In the genomic region with DNA sequence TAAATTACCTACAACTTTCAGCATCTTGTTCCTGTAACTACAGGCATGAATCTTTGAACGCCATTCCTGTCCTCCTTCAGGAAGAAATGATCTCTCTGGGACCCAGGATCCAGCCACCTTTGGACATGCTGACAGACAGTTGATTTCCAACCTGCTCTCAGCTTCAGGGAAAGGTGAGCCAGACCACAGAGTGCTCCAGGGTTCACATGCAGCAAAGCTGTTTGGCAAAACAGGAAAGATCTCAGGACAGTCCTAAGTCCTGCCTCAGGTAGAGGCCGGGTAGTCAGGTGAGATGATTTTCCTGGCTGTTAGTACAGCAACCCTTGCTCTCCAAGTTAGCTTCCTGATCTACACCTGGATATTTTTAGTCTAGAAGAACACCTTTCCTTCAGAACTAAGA, we compare ENCODE assay signal across 20 cellular contexts. TPM values are rescaled to one million over a fixed set of nuclear protein-coding genes. Genes with fewer than 3 reads are reported as not detected.
DNase-seq lines count a peak whose midpoint lies in the region; ATAC-seq and TF ChIP-seq lines count a peak whose summit lies in the region.
"Had no signal": no experiment of that assay in that cellular context is flagged by ENCODE, and none has a peak within 500 bp of the region (broad histone marks: within the 10 kb centered on the region; RNA-seq: fewer than 3 reads in every experiment).

No MANE protein-coding gene starts in this region.

- TF ChIP-seq CTCF in WTC11 (IDR thresholded peaks at IDR 0.05): no peak
- TF ChIP-seq CTCF in hepatocyte (IDR thresholded peaks at IDR 0.05; ENCODE audit: poor library complexity): no peak
- no peak for TF ChIP-seq CTCF in right lobe of liver (IDR thresholded peaks at IDR 0.05)
- no peak for TF ChIP-seq CTCF in gastroesophageal sphincter (IDR thresholded peaks at IDR 0.05)

- peak overlapping the region; percentile 61 for H3K14ac ChIP-seq in neuronal stem cell (ENCODE audit: low read length)

- intact Hi-C loops in right lobe of liver (cut with DNase I): no loop called here
- intact Hi-C loops in posterior cingulate gyrus (cut with DNase I): no loop called here

- H3K27me3 ChIP-seq in hepatocyte (no peaks in the 10 kb centered on the region), right lobe of liver (no peaks in the 10 kb centered on the region), neuronal stem cell (ENCODE audit: control insufficient read depth in 3 of 3, insufficient read depth in 3 of 3, low read depth in 1 of 3, low read length in 3 of 3) (peaks cover 0 to under 1% (median 0%) of the 10 kb centered on the region in 3 experiments), gastroesophageal sphincter (no peaks in the 10 kb centered on the region)

- H3K18ac ChIP-seq in neuronal stem cell (ENCODE audit: low read length): peak overlapping the region; percentile 42

- POLR2A ChIA-PET in WTC11 (lab: Charles Lee): no interaction called here

- no peak overlapping the region for H2BK15ac ChIP-seq in neuronal stem cell (ENCODE audit: low read length)

- H3K4me3 ChIP-seq in hepatocyte: no peak overlapping the region
- H3K4me3 ChIP-seq in right lobe of liver: no peak overlapping the region
- no peak overlapping the region for H3K4me3 ChIP-seq in neuronal stem cell (ENCODE audit: low read length in 2 of 2)
- no peak overlapping the region for H3K4me3 ChIP-seq in gastroesophageal sphincter
- H3K4me3 ChIP-seq: GM23248 had no signal

- H3K79me2 ChIP-seq in hepatocyte: no peaks in the 10 kb centered on the region

- H3K79me1 ChIP-seq in neuronal stem cell (ENCODE audit: low read depth, low read length): no peaks in the 10 kb centered on the region

- peaks cover 37% of the 10 kb centered on the region for H3K9me3 Mint-ChIP-seq in WTC11

- peaks cover 3% of the 10 kb centered on the region; the same call in 1 of the 2 replicates for H3K27me3 Mint-ChIP-seq in WTC11 (ENCODE audit: low read depth)

- H3K36me3 Mint-ChIP-seq in WTC11: peaks cover 22% of the 10 kb centered on the region
- H3K36me3 Mint-ChIP-seq: CD4-positive, alpha-beta memory T cell had no signal

- peak overlapping the region; percentile 10; the same call in 1 of the 2 replicates for H3K27ac Mint-ChIP-seq in WTC11

- peaks cover 8% of the 10 kb centered on the region; the same call in 1 of the 2 replicates for H3K4me1 Mint-ChIP-seq in WTC11
- H3K4me1 Mint-ChIP-seq: CD4-positive, alpha-beta memory T cell had no signal

- no peak overlapping the region for H3K4ac ChIP-seq in neuronal stem cell (ENCODE audit: low read length)

- no peak overlapping the region for H4K91ac ChIP-seq in neuronal stem cell (ENCODE audit: low read depth, low read length, poor library complexity)

- CTCF ChIA-PET in WTC11 (lab: Charles Lee): no interaction called here

- no peak for ATAC-seq in WTC11
- ATAC-seq in right lobe of liver: peak in 3 of 4 donors; percentile 7 to 55 (median 43)
- ATAC-seq in gastroesophageal sphincter: no peak
- ATAC-seq: HCT116 had no signal

- no peak overlapping the region for H3K4me3 Mint-ChIP-seq in WTC11
- H3K4me3 Mint-ChIP-seq: CD4-positive, alpha-beta memory T cell had no signal

- no peak overlapping the region for H2AK5ac ChIP-seq in neuronal stem cell (ENCODE audit: low read depth, low read length)

- no peak overlapping the region for H4K8ac ChIP-seq in neuronal stem cell (ENCODE audit: low read depth, low read length)

- H3K9me3 ChIP-seq in hepatocyte (ENCODE audit: low read depth) (no peaks in the 10 kb centered on the region), right lobe of liver (no peaks in the 10 kb centered on the region), neuronal stem cell (replicated peaks in 1 of 2; ENCODE audit: control insufficient read depth in 2 of 2, insufficient read depth in 1 of 2, low read depth in 1 of 2, low read length in 2 of 2) (peaks cover 4 to 6% of the 10 kb centered on the region in 2 donors), gastroesophageal sphincter (no peaks in the 10 kb centered on the region)

- no peak overlapping the region for H2BK12ac ChIP-seq in neuronal stem cell (ENCODE audit: low read length)

- TF ChIP-seq POLR2A in right lobe of liver (IDR thresholded peaks at IDR 0.05) (no peak), gastroesophageal sphincter (IDR thresholded peaks at IDR 0.05) (no peak)

- H2BK5ac ChIP-seq in neuronal stem cell (ENCODE audit: low read length): no peak overlapping the region

- no peaks in the 10 kb centered on the region for H3K9me2 ChIP-seq in hepatocyte (replicated peaks; ENCODE audit: insufficient read depth)

- 87% methylated on average over 2 of the region's 2 CpGs for WGBS in hepatocyte (ENCODE audit: low lambda C conversion rate, missing lambda C conversion rate)
- 49% methylated on average over 2 of the region's 2 CpGs for WGBS in right lobe of liver (ENCODE audit: insufficient coverage, low coverage, low lambda C conversion rate, missing lambda C conversion rate)
- WGBS in neuronal stem cell (ENCODE audit: extremely low coverage in 2 of 2, insufficient read length in 2 of 2, insufficient replicate concordance in 1 of 2), 2 donors: no CpG with 5 or more reads among the region's 2 CpGs
- 100% methylated on average over 1 of the region's 2 CpGs for WGBS in gastroesophageal sphincter (ENCODE audit: low coverage in 1 of 2), 2 donors

- H4K20me1 ChIP-seq in hepatocyte (ENCODE audit: insufficient read depth, poor library complexity, severe bottlenecking): no peaks in the 10 kb centered on the region

- no peak overlapping the region for H2AFZ ChIP-seq in hepatocyte
- no peak overlapping the region for H2AFZ ChIP-seq in neuronal stem cell (ENCODE audit: low read length)
- H2AFZ ChIP-seq: GM23248 had no signal

- H3K4me2 ChIP-seq in hepatocyte: no peak overlapping the region
- no peak overlapping the region for H3K4me2 ChIP-seq in neuronal stem cell (ENCODE audit: insufficient read depth, low read length, poor library complexity, severe bottlenecking)

- H3K36me3 ChIP-seq in hepatocyte (replicated peaks; ENCODE audit: insufficient read depth, low read depth) (no peaks in the 10 kb centered on the region), right lobe of liver (no peaks in the 10 kb centered on the region), neuronal stem cell (replicated peaks in 1 of 2; ENCODE audit: control insufficient read depth in 2 of 2, insufficient read depth in 2 of 2, low read length in 2 of 2) (no peaks in the 10 kb centered on the region), gastroesophageal sphincter (no peaks in the 10 kb centered on the region)

- DNase-seq in WTC11 (ENCODE audit: low spot score) (no peak), hepatocyte (ENCODE audit: low spot score) (peak; percentile 41), right lobe of liver (no peak), neuronal stem cell (ENCODE audit: low spot score) (no peak), pons (ENCODE audit: low spot score) (no peak), posterior cingulate gyrus (no peak), iPS-NIHi7 (ENCODE audit: extremely low spot score) (no peak)
- DNase-seq: C1 segment of cervical spinal cord; Calu3; CD4-positive, alpha-beta memory T cell; COR-L47; DMS153; DND-41; GM23248; H7 had no signal

- peak overlapping the region; percentile 82 for H3K27ac ChIP-seq in hepatocyte
- H3K27ac ChIP-seq in right lobe of liver: peak overlapping the region in 1 of 3 donors; percentile 33
- no peak overlapping the region for H3K27ac ChIP-seq in neuronal stem cell (replicated peaks; ENCODE audit: low read length)
- no peak overlapping the region for H3K27ac ChIP-seq in gastroesophageal sphincter
- H3K27ac ChIP-seq: GM23248 had no signal

- H3K23ac ChIP-seq in neuronal stem cell (ENCODE audit: low read depth, low read length, poor library complexity): no peak overlapping the region

- TF ChIP-seq EP300 in gastroesophageal sphincter (IDR thresholded peaks at IDR 0.05): no peak

- H3K9ac ChIP-seq in neuronal stem cell (ENCODE audit: low read depth, low read length, poor library complexity): no peak overlapping the region
- H3K9ac ChIP-seq: GM23248 had no signal

- no peak overlapping the region for H2BK120ac ChIP-seq in neuronal stem cell (ENCODE audit: low read depth, low read length)

- H3K4me1 ChIP-seq in hepatocyte (ENCODE audit: insufficient read depth) (peaks cover 12% of the 10 kb centered on the region), right lobe of liver (peaks cover 0 to 35% (median 9%) of the 10 kb centered on the region in 4 donors), neuronal stem cell (ENCODE audit: control insufficient read depth in 2 of 2, insufficient read depth in 1 of 2, low read depth in 1 of 2, low read length in 2 of 2) (no peaks in the 10 kb centered on the region), gastroesophageal sphincter (no peaks in the 10 kb centered on the region)

TF ChIP-seq in WTC11, 78 proteins besides CTCF, POLR2A, EP300 and RAD21 (continues in another document):
- no peak for TF ChIP-seq TEAD4 (CRISPR knock-in tag; IDR thresholded peaks at IDR 0.05)
- TF ChIP-seq ZNF317 (CRISPR knock-in tag; IDR thresholded peaks at IDR 0.05; ENCODE audit: borderline replicate concordance, low read depth): no peak
- TF ChIP-seq, protein P1, sequence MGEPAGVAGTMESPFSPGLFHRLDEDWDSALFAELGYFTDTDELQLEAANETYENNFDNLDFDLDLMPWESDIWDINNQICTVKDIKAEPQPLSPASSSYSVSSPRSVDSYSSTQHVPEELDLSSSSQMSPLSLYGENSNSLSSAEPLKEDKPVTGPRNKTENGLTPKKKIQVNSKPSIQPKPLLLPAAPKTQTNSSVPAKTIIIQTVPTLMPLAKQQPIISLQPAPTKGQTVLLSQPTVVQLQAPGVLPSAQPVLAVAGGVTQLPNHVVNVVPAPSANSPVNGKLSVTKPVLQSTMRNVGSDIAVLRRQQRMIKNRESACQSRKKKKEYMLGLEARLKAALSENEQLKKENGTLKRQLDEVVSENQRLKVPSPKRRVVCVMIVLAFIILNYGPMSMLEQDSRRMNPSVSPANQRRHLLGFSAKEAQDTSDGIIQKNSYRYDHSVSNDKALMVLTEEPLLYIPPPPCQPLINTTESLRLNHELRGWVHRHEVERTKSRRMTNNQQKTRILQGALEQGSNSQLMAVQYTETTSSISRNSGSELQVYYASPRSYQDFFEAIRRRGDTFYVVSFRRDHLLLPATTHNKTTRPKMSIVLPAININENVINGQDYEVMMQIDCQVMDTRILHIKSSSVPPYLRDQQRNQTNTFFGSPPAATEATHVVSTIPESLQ (CRISPR knock-in tag; IDR thresholded peaks at IDR 0.05): no peak

RNA-seq across cellular contexts. Expression of a gene that starts 9.1 kb away (rescaled TPM):
- total RNA-seq in WTC11 (2021): 2.3 to 3.0 TPM (median 2.8 TPM) in 3 replicates
- 14.2 and 18.7 TPM in 2 replicates for total RNA-seq in hepatocyte
- 7.5 and 10.0 TPM in 2 replicates for polyA plus RNA-seq in hepatocyte
- total RNA-seq in right lobe of liver: 10 to 100 TPM; 13.5 to 26.8 (median 17.3) TPM
- 0.01 TPM for polyA plus RNA-seq in neuronal stem cell (2013, experiment 1 of 2)
- polyA plus RNA-seq in neuronal stem cell (2013, experiment 2 of 2): 0.01 TPM
- total RNA-seq in gastroesophageal sphincter: under 1 TPM in 1 of 4 donors, not detected in 3; 0.57 TPM
- total RNA-seq: A172; A673; CD4-positive, alpha-beta memory T cell; GM23248 had no signal
- polyA plus RNA-seq: BJ; CD4-positive, alpha-beta memory T cell; GM23248 had no signal

Comparison
In these comparisons a context has a peak if more than half of its experiments do, and no peak if none do; other contexts are left out.
1. ATAC-seq: peak in right lobe of liver (3 of 4); none in WTC11 (single experiment) and gastroesophageal sphincter (single experiment).